8 cellular contexts compared by ENCODE assay signal in genomic region chr17:48051706-48052486, GRCh38. TPM values are rescaled to one million over a fixed set of nuclear protein-coding genes. Genes with fewer than 3 reads are reported as not detected.
A peak's percentile ranks its signal among the peaks of the same experiment; 100 is the strongest.
DNase-seq lines count a peak whose midpoint lies in the region; ATAC-seq, FAIRE-seq and TF ChIP-seq lines count a peak whose summit lies in the region.

No MANE protein-coding gene starts in this region.

- DNase-seq in EL (peak; percentile 52), Panc1 (ENCODE audit: low read depth, low spot score) (no peak), mucosa of gallbladder (ENCODE audit: low spot score) (peak; percentile 59), HuH-7.5 (ENCODE audit: low spot score) (no peak), GM12891 (ENCODE audit: insufficient read length, low spot score) (no peak)

- peak overlapping the region; percentile 14 to 39 for H3K4me3 ChIP-seq in Panc1 (ENCODE audit: low read depth in 2 of 2, low read length in 2 of 2)
- H3K4me3 ChIP-seq in endocrine pancreas (ENCODE audit: control insufficient read depth, insufficient read depth, low read length), result no peak overlapping the region

- TF ChIP-seq POLR2A in GM12891 (IDR thresholded peaks at IDR 0.05; ENCODE audit: low read depth, low read length), result no peak

- H3K4me1 ChIP-seq in Panc1 (ENCODE audit: control insufficient read depth, insufficient read depth, low read length) (peaks cover 62% of the 10 kb centered on the region), endocrine pancreas (ENCODE audit: control insufficient read depth, insufficient read depth, low read length) (no peaks in the 10 kb centered on the region)

- peaks cover 16% of the 10 kb centered on the region for H3K36me3 ChIP-seq in Panc1 (ENCODE audit: control insufficient read depth, insufficient read depth, low read length)
- H3K36me3 ChIP-seq in endocrine pancreas (ENCODE audit: control insufficient read depth, insufficient read depth, low read length), result peaks cover 2% of the 10 kb centered on the region

- H3K9me3 ChIP-seq in Panc1 (ENCODE audit: control insufficient read depth, insufficient read depth, low read depth, low read length) (no peaks in the 10 kb centered on the region), endocrine pancreas (ENCODE audit: control insufficient read depth, low read length) (no peaks in the 10 kb centered on the region)

- H3K27ac ChIP-seq in Panc1 (ENCODE audit: low read length), result peak overlapping the region; percentile 78

- CTCF ChIA-PET in Panc1 (lab: Charles Lee), result interaction anchor here (0.6 to 1.0 kb wide), 3 partner anchors 25 to 762 kb away, joined by 3 to 5 read pairs (median 4); no protein-coding TSS in a partner anchor

- in situ Hi-C loops in Panc1 (cut with HindIII; ENCODE audit: low pct_unique_long_range_greater_than_20kb, low sequenced_read_pairs), result no loop called here

- POLR2A ChIA-PET in Panc1 (lab: Charles Lee), result no interaction called here

- peak overlapping the region; percentile 4 for H3K9ac ChIP-seq in endocrine pancreas (ENCODE audit: control insufficient read depth, insufficient read depth, low read length)

- ATAC-seq in Panc1, result no peak
- ATAC-seq in HG03469 (IDR thresholded peaks at IDR 0.05; ENCODE audit: unreplicated experiment), result no peak
- ATAC-seq in HG02763 (IDR thresholded peaks at IDR 0.05; ENCODE audit: unreplicated experiment), result no peak

- intact Hi-C loops in Panc1 (cut with micrococcal nuclease; ENCODE audit: unreplicated experiment), result no loop called here

- H3K27me3 ChIP-seq in Panc1 (ENCODE audit: control insufficient read depth, insufficient read depth, low read length) (no peaks in the 10 kb centered on the region), endocrine pancreas (ENCODE audit: control insufficient read depth, insufficient read depth, low read length) (no peaks in the 10 kb centered on the region)

- no peak for FAIRE-seq in GM12891 (lab: Jason Lieb, UNC)

- no peak for TF ChIP-seq CTCF in Panc1 (IDR thresholded peaks at IDR 0.05)

- BruUV-seq in Panc1 (replicated peaks; lab: Mats Ljungman, UMichigan), result no TSS peak

TF ChIP-seq in GM12891, 5 proteins besides CTCF, POLR2A, EP300 and RAD21:
- TF ChIP-seq TAF1 (IDR thresholded peaks at IDR 0.05; ENCODE audit: low read depth, low read length) (no peak), POLR2AphosphoS5 (IDR thresholded peaks at IDR 0.05; ENCODE audit: low read depth, low read length) (no peak), PAX5 (IDR thresholded peaks at IDR 0.05; ENCODE audit: insufficient read depth, low read length, severe bottlenecking) (no peak), POU2F2 (IDR thresholded peaks at IDR 0.05; ENCODE audit: low read depth, low read length) (no peak), SPI1 (IDR thresholded peaks at IDR 0.05; ENCODE audit: low read depth, low read length) (no peak)
TF ChIP-seq in GM12891: peak in this region for 0.

RNA-seq across cellular contexts. Expression of gene NFE2L1, which starts 3.7 kb away (rescaled TPM):
- total RNA-seq in Panc1 (2021; ENCODE audit: unreplicated experiment), result 210 TPM
- polyA plus RNA-seq in Panc1 (2012; ENCODE audit: insufficient read length), result 312 TPM
- 207 TPM for total RNA-seq in mucosa of gallbladder
- 49.2 TPM for polyA plus RNA-seq in GM12891 (2012; ENCODE audit: low read depth, missing spikeins)

RNA-seq across cellular contexts. Expression of gene COPZ2, which starts 14.3 kb away (rescaled TPM):
- 5.4 TPM for total RNA-seq in Panc1 (2021; ENCODE audit: unreplicated experiment)
- polyA plus RNA-seq in Panc1 (2012; ENCODE audit: insufficient read length), result 5.3 TPM
- 39.3 TPM for total RNA-seq in mucosa of gallbladder
- 3.1 TPM for polyA plus RNA-seq in GM12891 (2012; ENCODE audit: low read depth, missing spikeins)

RNA-seq across cellular contexts. Expression of gene CBX1, which starts 49.4 kb away (rescaled TPM):
- total RNA-seq in Panc1 (2021; ENCODE audit: unreplicated experiment) (157 TPM), mucosa of gallbladder (41.9 TPM)
- polyA plus RNA-seq in Panc1 (2012; ENCODE audit: insufficient read length), result 105 TPM
- 57.5 TPM for polyA plus RNA-seq in GM12891 (2012; ENCODE audit: low read depth, missing spikeins)

RNA-seq across cellular contexts. Expression of gene SNX11, which starts 55.7 kb away (rescaled TPM):
- total RNA-seq in Panc1 (2021; ENCODE audit: unreplicated experiment) (28.1 TPM), mucosa of gallbladder (21.8 TPM)
- 20.8 TPM for polyA plus RNA-seq in Panc1 (2012; ENCODE audit: insufficient read length)
- polyA plus RNA-seq in GM12891 (2012; ENCODE audit: low read depth, missing spikeins), result 67.6 TPM

Comparison
In these comparisons a context has a peak if more than half of its experiments do, and no peak if none do; other contexts are left out.
1. DNase-seq: peak in EL (single experiment) and mucosa of gallbladder (single experiment); none in Panc1 (single experiment), HuH-7.5 (single experiment) and GM12891 (single experiment).